9 cellular contexts compared by ENCODE assay signal in the genomic region with DNA sequence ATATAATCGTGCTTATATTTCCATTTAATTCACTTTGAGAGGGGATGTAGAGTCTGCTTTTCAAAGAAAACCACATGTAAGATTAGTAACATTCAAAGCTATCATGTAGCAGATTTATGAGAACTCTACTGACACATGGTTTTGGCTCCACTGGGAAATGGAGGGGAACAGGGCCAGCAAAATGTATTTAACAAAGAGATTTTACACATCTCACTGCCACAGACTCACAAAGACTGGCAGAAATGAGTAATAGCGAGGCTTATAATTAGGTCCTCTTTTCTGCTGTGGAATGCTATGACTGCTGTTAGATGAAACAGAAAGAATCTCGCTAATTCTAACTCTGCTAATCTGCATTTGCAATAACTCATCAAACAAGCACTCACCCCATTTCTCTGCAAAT. TPM values are rescaled to one million over a fixed set of nuclear protein-coding genes. Genes with fewer than 3 reads are reported as not detected.
DNase-seq lines count a peak whose midpoint lies in the region; ATAC-seq and TF ChIP-seq lines count a peak whose summit lies in the region.
"Had no signal": no experiment of that assay in that cellular context is flagged by ENCODE, and none has a peak within 500 bp of the region (broad histone marks: within the 10 kb centered on the region; RNA-seq: fewer than 3 reads in every experiment).

No MANE protein-coding gene starts in this region.

- H3K9me3 ChIP-seq in effector memory CD4-positive, alpha-beta T cell (ENCODE audit: control insufficient read depth, low read length), result no peaks in the 10 kb centered on the region

- no peaks in the 10 kb centered on the region for H3K27me3 ChIP-seq in GM06990 (replicated peaks; ENCODE audit: control insufficient read depth, insufficient read depth, low read length)
- H3K27me3 ChIP-seq in mesendoderm (ENCODE audit: insufficient read depth, low read length, poor library complexity), result no peaks in the 10 kb centered on the region
- no peaks in the 10 kb centered on the region for H3K27me3 ChIP-seq in effector memory CD4-positive, alpha-beta T cell (replicated peaks; ENCODE audit: control insufficient read depth, insufficient read depth, low read length, poor library complexity, severe bottlenecking)

- H3K36me3 ChIP-seq in GM06990 (ENCODE audit: control insufficient read depth, insufficient read depth, low read length), result peaks cover 11% of the 10 kb centered on the region
- H3K36me3 ChIP-seq in mesendoderm (ENCODE audit: control insufficient read depth, insufficient read depth, low read length), result no peaks in the 10 kb centered on the region
- H3K36me3 ChIP-seq in effector memory CD4-positive, alpha-beta T cell (ENCODE audit: control insufficient read depth, insufficient read depth, low read length), result peaks cover 9% of the 10 kb centered on the region

- peaks cover 11% of the 10 kb centered on the region for H3K9me3 Mint-ChIP-seq in nephron progenitor cell

- no peak overlapping the region for H3K4ac ChIP-seq in mesendoderm (ENCODE audit: low read depth, low read length)

- ATAC-seq in GM21717 (IDR thresholded peaks at IDR 0.05; ENCODE audit: unreplicated experiment), result peak; percentile 34
- ATAC-seq in SK-N-SH treated with all-trans-retinoic acid at 6 μM for 48 hours, result peak; percentile 81
- ATAC-seq: sciatic nerve had no signal

- DNase-seq in GM06990 (ENCODE audit: extremely low read depth, insufficient read length), result peak; percentile 38
- DNase-seq in mesendoderm, result peak; percentile 8
- DNase-seq in NCI-H510A (lab: John Stamatoyannopoulos, UW), result no peak
- DNase-seq in effector memory CD4-positive, alpha-beta T cell, result no peak
- no peak for DNase-seq in germinal center (ENCODE audit: low spot score)
- DNase-seq in nephron progenitor cell, result no peak

- H3K4me3 Mint-ChIP-seq in nephron progenitor cell, result no peak overlapping the region

- H2BK120ac ChIP-seq in mesendoderm (ENCODE audit: low read depth, low read length), result no peak overlapping the region

- H3K79me1 ChIP-seq in mesendoderm (ENCODE audit: low read length), result peaks cover 18% of the 10 kb centered on the region

- H4K8ac ChIP-seq in mesendoderm (ENCODE audit: low read depth, low read length), result no peak overlapping the region

- no peak for TF ChIP-seq CTCF in GM06990 (IDR thresholded peaks at IDR 0.05; ENCODE audit: insufficient read depth, low read length, poor library complexity, severe bottlenecking)
- TF ChIP-seq CTCF in nephron progenitor cell (IDR thresholded peaks at IDR 0.05), result no peak

- no peak overlapping the region for H3K4me2 ChIP-seq in mesendoderm (ENCODE audit: low read length)

- H3K56ac ChIP-seq in mesendoderm (ENCODE audit: low read length), result peak overlapping the region; percentile 7

- H3K27ac ChIP-seq in mesendoderm (ENCODE audit: low read depth, low read length), result no peak overlapping the region
- H3K27ac ChIP-seq in effector memory CD4-positive, alpha-beta T cell (ENCODE audit: insufficient read depth, low read length, poor library complexity, severe bottlenecking), result no peak overlapping the region

- H4K5ac ChIP-seq in mesendoderm (ENCODE audit: low read length), result no peak overlapping the region

- no peak overlapping the region for H2BK5ac ChIP-seq in mesendoderm (ENCODE audit: low read length)

- no peak overlapping the region for H3K4me3 ChIP-seq in GM06990 (replicated peaks; ENCODE audit: low read depth, low read length)
- H3K4me3 ChIP-seq in mesendoderm (ENCODE audit: low read length), result no peak overlapping the region
- H3K4me3 ChIP-seq in effector memory CD4-positive, alpha-beta T cell (ENCODE audit: insufficient read depth, low read depth, low read length, poor library complexity, severe bottlenecking), result no peak overlapping the region

- no peak overlapping the region for H3K27ac Mint-ChIP-seq in nephron progenitor cell

- no peak overlapping the region for H3K9ac ChIP-seq in mesendoderm (ENCODE audit: low read length)

- H3K36me3 Mint-ChIP-seq in nephron progenitor cell (ENCODE audit: low read depth), result peaks cover 65% of the 10 kb centered on the region

- H3K18ac ChIP-seq in mesendoderm (ENCODE audit: low read length), result no peak overlapping the region

- no peak overlapping the region for H3K23ac ChIP-seq in mesendoderm (ENCODE audit: low read length)

- WGBS in mesendoderm (ENCODE audit: extremely low coverage, insufficient coverage, low lambda C conversion rate), result no CpG with 5 or more reads among the region's 3 CpGs

- peaks cover 7% of the 10 kb centered on the region for H3K27me3 Mint-ChIP-seq in nephron progenitor cell (ENCODE audit: low read depth, poor library complexity)

- H2AK5ac ChIP-seq in mesendoderm (ENCODE audit: low read length), result no peak overlapping the region

- H3K4me1 Mint-ChIP-seq in nephron progenitor cell, result peaks cover 48% of the 10 kb centered on the region

- peaks cover 2% of the 10 kb centered on the region for H3K79me2 ChIP-seq in mesendoderm (ENCODE audit: control insufficient read depth, insufficient read depth, low read length)

- no peaks in the 10 kb centered on the region for H3K4me1 ChIP-seq in mesendoderm (ENCODE audit: control insufficient read depth, low read depth, low read length)
- peaks cover 10% of the 10 kb centered on the region for H3K4me1 ChIP-seq in effector memory CD4-positive, alpha-beta T cell (ENCODE audit: control insufficient read depth, insufficient read depth, low read length, poor library complexity, severe bottlenecking)

- no peak overlapping the region for H2BK15ac ChIP-seq in mesendoderm (replicated peaks; ENCODE audit: low read depth)

TF ChIP-seq in SK-N-SH treated with all-trans-retinoic acid at 6 μM for 48 hours, 23 proteins besides CTCF, POLR2A, EP300 and RAD21:
- TF ChIP-seq, protein P1, sequence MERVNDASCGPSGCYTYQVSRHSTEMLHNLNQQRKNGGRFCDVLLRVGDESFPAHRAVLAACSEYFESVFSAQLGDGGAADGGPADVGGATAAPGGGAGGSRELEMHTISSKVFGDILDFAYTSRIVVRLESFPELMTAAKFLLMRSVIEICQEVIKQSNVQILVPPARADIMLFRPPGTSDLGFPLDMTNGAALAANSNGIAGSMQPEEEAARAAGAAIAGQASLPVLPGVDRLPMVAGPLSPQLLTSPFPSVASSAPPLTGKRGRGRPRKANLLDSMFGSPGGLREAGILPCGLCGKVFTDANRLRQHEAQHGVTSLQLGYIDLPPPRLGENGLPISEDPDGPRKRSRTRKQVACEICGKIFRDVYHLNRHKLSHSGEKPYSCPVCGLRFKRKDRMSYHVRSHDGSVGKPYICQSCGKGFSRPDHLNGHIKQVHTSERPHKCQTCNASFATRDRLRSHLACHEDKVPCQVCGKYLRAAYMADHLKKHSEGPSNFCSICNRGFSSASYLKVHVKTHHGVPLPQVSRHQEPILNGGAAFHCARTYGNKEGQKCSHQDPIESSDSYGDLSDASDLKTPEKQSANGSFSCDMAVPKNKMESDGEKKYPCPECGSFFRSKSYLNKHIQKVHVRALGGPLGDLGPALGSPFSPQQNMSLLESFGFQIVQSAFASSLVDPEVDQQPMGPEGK (CRISPR knock-in tag; IDR thresholded peaks at IDR 0.05; ENCODE audit: borderline replicate concordance), result 0 out of 2 replicates have a peak, but pooled peaks have one; percentile 62
- no peak for TF ChIP-seq TCF4 (CRISPR knock-in tag; IDR thresholded peaks at IDR 0.05; ENCODE audit: borderline replicate concordance)
- peak; percentile 89 for TF ChIP-seq ISL1 (CRISPR knock-in tag; IDR thresholded peaks at IDR 0.05)
- TF ChIP-seq TOX (CRISPR knock-in tag; IDR thresholded peaks at IDR 0.05; ENCODE audit: borderline replicate concordance), result peak; percentile 65; the same call in 1 of the 2 replicates
- TF ChIP-seq ZFP30 (CRISPR knock-in tag; IDR thresholded peaks at IDR 0.05), result no peak
- no peak for TF ChIP-seq ZNF8 (CRISPR knock-in tag; IDR thresholded peaks at IDR 0.05)
- TF ChIP-seq PPARA (CRISPR knock-in tag; IDR thresholded peaks at IDR 0.05; ENCODE audit: borderline replicate concordance), result no peak

RNA-seq across cellular contexts. Expression of a gene that starts 4.5 kb away (rescaled TPM):
- 41.4 TPM for polyA plus RNA-seq in mesendoderm (2013, experiment 1 of 2)
- polyA plus RNA-seq in mesendoderm (2013, experiment 2 of 2), result 42.1 TPM

Comparison
In these comparisons a context has a peak if more than half of its experiments do, and no peak if none do; other contexts are left out.
1. DNase-seq: peak in GM06990 (single experiment) and mesendoderm (single experiment); none in NCI-H510A (single experiment), effector memory CD4-positive, alpha-beta T cell (0 of 3), germinal center (single experiment) and nephron progenitor cell (single experiment).